Comparison of ENCODE assay signal across 1 cellular context in the genomic region with DNA sequence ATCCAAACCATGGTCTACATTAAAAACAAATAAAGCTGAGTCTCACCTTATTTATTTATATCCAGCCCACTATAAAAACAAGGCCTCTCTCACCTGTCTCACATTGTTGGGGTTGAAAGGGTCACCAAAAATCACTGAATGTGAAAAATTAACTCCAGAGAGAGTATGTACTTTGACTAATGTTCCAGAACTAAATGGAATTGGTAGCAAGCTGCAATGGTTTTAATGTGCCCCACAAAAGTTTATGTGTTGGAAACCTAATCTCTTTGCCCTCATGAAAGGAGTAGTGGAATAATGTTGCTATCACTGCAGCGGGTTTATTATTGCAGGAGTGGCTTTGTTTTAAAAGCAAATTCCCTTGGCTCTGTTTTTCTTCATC.
TF ChIP-seq lines count a peak whose summit lies in the region.

No MANE protein-coding gene starts in this region.

TF ChIP-seq in IMR-90, 13 proteins besides CTCF, POLR2A, EP300 and RAD21:
- TF ChIP-seq, protein P1, sequence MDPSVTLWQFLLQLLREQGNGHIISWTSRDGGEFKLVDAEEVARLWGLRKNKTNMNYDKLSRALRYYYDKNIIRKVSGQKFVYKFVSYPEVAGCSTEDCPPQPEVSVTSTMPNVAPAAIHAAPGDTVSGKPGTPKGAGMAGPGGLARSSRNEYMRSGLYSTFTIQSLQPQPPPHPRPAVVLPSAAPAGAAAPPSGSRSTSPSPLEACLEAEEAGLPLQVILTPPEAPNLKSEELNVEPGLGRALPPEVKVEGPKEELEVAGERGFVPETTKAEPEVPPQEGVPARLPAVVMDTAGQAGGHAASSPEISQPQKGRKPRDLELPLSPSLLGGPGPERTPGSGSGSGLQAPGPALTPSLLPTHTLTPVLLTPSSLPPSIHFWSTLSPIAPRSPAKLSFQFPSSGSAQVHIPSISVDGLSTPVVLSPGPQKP (IDR thresholded peaks at IDR 0.05; ENCODE audit: borderline replicate concordance, low read depth, low read length), result no peak
- TF ChIP-seq FOS (IDR thresholded peaks at IDR 0.05; ENCODE audit: low read depth, low read length) (no peak), MXI1 (IDR thresholded peaks at IDR 0.05; ENCODE audit: borderline replicate concordance, low read depth, low read length) (no peak), NFE2L2 (IDR thresholded peaks at IDR 0.05; ENCODE audit: low read depth, low read length) (no peak), CHD1 (IDR thresholded peaks at IDR 0.05; ENCODE audit: low read depth, low read length) (no peak), MAFK (IDR thresholded peaks at IDR 0.05; ENCODE audit: low read depth, low read length) (no peak), MAZ (IDR thresholded peaks at IDR 0.05; ENCODE audit: borderline replicate concordance, low read depth, low read length) (no peak), CEBPB (IDR thresholded peaks at IDR 0.05; ENCODE audit: low read depth, low read length) (no peak), SMC3 (IDR thresholded peaks at IDR 0.05; ENCODE audit: low read depth, low read length) (no peak), BHLHE40 (IDR thresholded peaks at IDR 0.05; ENCODE audit: low read depth, low read length) (no peak), RFX5 (IDR thresholded peaks at IDR 0.05; ENCODE audit: low read depth, low read length) (no peak), RCOR1 (IDR thresholded peaks at IDR 0.05; ENCODE audit: insufficient replicate concordance, low read length) (no peak)
- TF ChIP-seq, protein P2, sequence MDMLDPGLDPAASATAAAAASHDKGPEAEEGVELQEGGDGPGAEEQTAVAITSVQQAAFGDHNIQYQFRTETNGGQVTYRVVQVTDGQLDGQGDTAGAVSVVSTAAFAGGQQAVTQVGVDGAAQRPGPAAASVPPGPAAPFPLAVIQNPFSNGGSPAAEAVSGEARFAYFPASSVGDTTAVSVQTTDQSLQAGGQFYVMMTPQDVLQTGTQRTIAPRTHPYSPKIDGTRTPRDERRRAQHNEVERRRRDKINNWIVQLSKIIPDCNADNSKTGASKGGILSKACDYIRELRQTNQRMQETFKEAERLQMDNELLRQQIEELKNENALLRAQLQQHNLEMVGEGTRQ (IDR thresholded peaks at IDR 0.05; ENCODE audit: low read depth, low read length), result no peak
